In the genomic region with DNA sequence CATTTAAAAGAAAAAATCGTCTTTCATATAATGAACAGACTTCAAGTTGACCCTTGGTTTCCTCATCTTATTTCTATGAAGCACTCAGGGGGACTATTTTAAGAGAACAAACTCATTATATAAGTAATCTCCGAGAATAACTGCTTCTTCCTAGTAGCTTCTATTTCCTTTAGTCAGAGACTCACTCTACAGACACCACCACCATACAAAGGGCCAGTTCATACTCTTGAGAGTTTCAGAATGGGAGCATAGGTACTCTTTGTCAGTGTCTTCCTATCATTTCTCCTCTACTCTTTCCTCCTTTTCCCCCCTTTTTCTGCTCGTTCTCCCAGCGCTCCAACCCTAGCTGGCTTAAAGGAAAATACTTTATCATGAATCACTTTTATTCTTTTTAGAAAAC, we compare ENCODE assay signal across 22 cellular contexts.
"Had no signal": no experiment of that assay in that cellular context is flagged by ENCODE, and none has a peak within 500 bp of the region (broad histone marks: within the 10 kb centered on the region; RNA-seq: fewer than 3 reads in every experiment).

No MANE protein-coding gene starts in this region.

- H3K27ac Mint-ChIP-seq: dendritic cell treated with granulocyte-macrophage colony-stimulating factor and Interleukin-4, amounts not matched to agents 40 ng/mL and 50 ng/mL, for 4 days; effector memory CD8-positive, alpha-beta T cell; endodermal cell had no signal

- H3K4me3 Mint-ChIP-seq: dendritic cell treated with granulocyte-macrophage colony-stimulating factor and Interleukin-4, amounts not matched to agents 40 ng/mL and 50 ng/mL, for 4 days; effector memory CD8-positive, alpha-beta T cell; endodermal cell had no signal

- H3K27me3 Mint-ChIP-seq: dendritic cell treated with granulocyte-macrophage colony-stimulating factor and Interleukin-4, amounts not matched to agents 40 ng/mL and 50 ng/mL, for 4 days; effector memory CD8-positive, alpha-beta T cell had no signal

- ATAC-seq: effector memory CD8-positive, alpha-beta T cell; esophagus mucosa; foreskin keratinocyte; gastrocnemius medialis; gastroesophageal sphincter; heart left ventricle; heart right ventricle had no signal

- DNase-seq: colonic mucosa; cortex of kidney; dermis blood vessel endothelial cell; dorsolateral prefrontal cortex; effector CD4-positive, alpha-beta T cell; effector CD8-positive, alpha-beta T cell; effector memory CD4-positive, alpha-beta T cell; effector memory CD8-positive, alpha-beta T cell; endodermal cell; erythroblast; esophagus squamous epithelium; foreskin fibroblast; foreskin keratinocyte; foreskin melanocyte; gastrocnemius medialis; glutamatergic neuron; head of caudate nucleus; heart left ventricle; heart right ventricle had no signal

- H3K9me3 Mint-ChIP-seq: dendritic cell treated with granulocyte-macrophage colony-stimulating factor and Interleukin-4, amounts not matched to agents 40 ng/mL and 50 ng/mL, for 4 days; effector memory CD8-positive, alpha-beta T cell; endodermal cell had no signal
